Comparison of ENCODE assay signal across 1 cellular context in genomic region chr19:31354919-31355318, GRCh38.
TF ChIP-seq lines count a peak whose summit lies in the region.

No MANE protein-coding gene starts in this region.

TF ChIP-seq in WTC11, 78 proteins besides CTCF, POLR2A, EP300 and RAD21 (continued from another document):
- TF ChIP-seq ERG (CRISPR knock-in tag; IDR thresholded peaks at IDR 0.05) (no peak), PREB (CRISPR knock-in tag; IDR thresholded peaks at IDR 0.05; ENCODE audit: borderline replicate concordance) (no peak), ZNF219 (CRISPR knock-in tag; IDR thresholded peaks at IDR 0.05; ENCODE audit: borderline replicate concordance) (no peak), GABPB1 (CRISPR knock-in tag; IDR thresholded peaks at IDR 0.05) (no peak), ZNF263 (CRISPR knock-in tag; IDR thresholded peaks at IDR 0.05; ENCODE audit: low read depth) (no peak), ZMAT4 (CRISPR knock-in tag; IDR thresholded peaks at IDR 0.05) (no peak), ZNF121 (CRISPR knock-in tag; IDR thresholded peaks at IDR 0.05) (no peak), ETV6 (CRISPR knock-in tag; IDR thresholded peaks at IDR 0.05) (no peak)
TF ChIP-seq in WTC11: peak in this region for 0.
